In the genomic region with DNA sequence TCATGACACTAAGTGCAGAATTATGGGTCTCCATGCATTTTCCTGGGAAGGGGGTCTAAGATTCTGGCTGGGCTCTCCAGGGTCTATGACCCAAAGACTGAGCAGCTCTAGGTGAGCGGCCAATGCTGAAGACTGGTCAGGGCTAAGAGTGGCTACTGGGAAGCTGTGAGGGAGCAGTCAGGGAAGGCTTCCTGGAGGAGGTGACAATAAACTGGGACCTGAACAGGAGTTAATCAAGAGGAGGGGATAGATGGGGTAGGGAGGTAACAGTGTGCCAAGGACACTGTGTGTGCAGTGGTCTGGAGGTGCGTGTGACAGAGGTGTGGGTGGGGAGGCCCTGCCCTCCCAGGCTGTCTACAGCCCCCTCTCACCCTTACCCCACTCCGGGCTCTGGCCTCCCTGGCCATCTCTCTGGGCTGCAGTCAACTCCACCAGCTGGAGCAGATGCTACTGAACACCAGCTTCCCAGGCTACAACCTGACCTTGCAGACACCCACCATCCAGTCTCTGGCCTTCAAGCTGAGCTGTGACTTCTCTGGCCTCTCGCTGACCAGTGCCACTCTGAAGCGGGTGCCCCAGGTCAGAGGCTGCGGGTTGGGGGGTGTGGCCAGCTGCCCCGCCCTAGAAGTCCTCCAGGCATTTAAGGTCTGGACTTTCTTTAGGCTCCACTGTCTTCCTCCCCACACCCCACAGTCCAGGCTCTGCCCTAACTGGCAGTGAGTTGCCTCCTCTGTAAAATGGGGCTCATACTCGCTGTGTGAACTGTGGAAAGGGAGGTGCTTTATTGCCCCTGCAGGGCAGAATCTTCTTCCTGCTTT, we compare ENCODE assay signal across 21 cellular contexts. TPM values are rescaled to one million over a fixed set of nuclear protein-coding genes. Genes with fewer than 3 reads are reported as not detected.
A peak's percentile ranks its signal among the peaks of the same experiment; 100 is the strongest.
DNase-seq lines count a peak whose midpoint lies in the region; ATAC-seq and TF ChIP-seq lines count a peak whose summit lies in the region.
"Had no signal": no experiment of that assay in that cellular context is flagged by ENCODE, and none has a peak within 500 bp of the region (broad histone marks: within the 10 kb centered on the region; RNA-seq: fewer than 3 reads in every experiment).

No MANE protein-coding gene starts in this region.

- 67 to 79% (median 74%) methylated on average over 8 of the region's 8 CpGs for WGBS in heart left ventricle, 4 donors

- peaks cover 15 to 19% of the 10 kb centered on the region in 2 donors for H3K9me3 Mint-ChIP-seq in stimulated activated naive CD8-positive, alpha-beta T cell treated with anti-CD3 and anti-CD28 coated beads, Interleukin-15, amount 100 ng/mL, for 72 hours
- peaks cover 7% of the 10 kb centered on the region for H3K9me3 Mint-ChIP-seq in central memory CD8-positive, alpha-beta T cell
- H3K9me3 Mint-ChIP-seq in type B pancreatic cell, result peaks cover 14% of the 10 kb centered on the region

- DNase-seq in stimulated activated naive CD8-positive, alpha-beta T cell treated with anti-CD3 and anti-CD28 coated beads, Interleukin-15, amount 100 ng/mL, for 72 hours, result no peak
- no peak for DNase-seq in stimulated activated naive CD8-positive, alpha-beta T cell treated with anti-CD3 and anti-CD28 coated beads, Interleukin-15, Interleukin-2, amounts not matched to agents 100 U/mL and 50 U/mL, for 24 hours
- no peak for DNase-seq in central memory CD8-positive, alpha-beta T cell (ENCODE audit: low spot score in 2 of 2)
- DNase-seq in mesenteric fat pad (ENCODE audit: low spot score) (peak; percentile 47), type B pancreatic cell (ENCODE audit: extremely low spot score, unreplicated experiment) (peak; percentile 54), heart left ventricle (no peak), ascending aorta (ENCODE audit: low spot score in 2 of 2) (no peak), NCI-H510A treated with DMSO at 0.1 percent for 48 hours (lab: John Stamatoyannopoulos, UW) (no peak)
- DNase-seq: COR-L47, DMS153, EL, MV-4-11, NCI-H1417, NCI-H1930, NCI-H2171, NCI-H446, OCI-M1, SJCRH30 had no signal

- H3K27me3 ChIP-seq in heart left ventricle, result peaks cover 0 to 4% (median 0%) of the 10 kb centered on the region in 9 donors
- H3K27me3 ChIP-seq in ascending aorta, result no peaks in the 10 kb centered on the region

- TF ChIP-seq CTCF in type B pancreatic cell (conservative IDR thresholded peaks at IDR 0.05), result no peak
- TF ChIP-seq CTCF in heart left ventricle (IDR thresholded peaks at IDR 0.05), result no peak
- TF ChIP-seq CTCF in ascending aorta (IDR thresholded peaks at IDR 0.05), result no peak

- no peak for ATAC-seq in stimulated activated naive CD8-positive, alpha-beta T cell treated with anti-CD3 and anti-CD28 coated beads, Interleukin-15, amount 100 ng/mL, for 72 hours
- ATAC-seq in stimulated activated naive CD8-positive, alpha-beta T cell treated with anti-CD3 and anti-CD28 coated beads, Interleukin-15, Interleukin-2, amounts not matched to agents 100 U/mL and 50 U/mL, for 24 hours, result no peak
- ATAC-seq in central memory CD8-positive, alpha-beta T cell (replicated peaks; ENCODE audit: extremely low read depth, poor library complexity, severe bottlenecking), result no peak
- ATAC-seq in heart left ventricle, result no peak

- peaks cover 29% of the 10 kb centered on the region for H3K36me3 Mint-ChIP-seq in central memory CD8-positive, alpha-beta T cell (ENCODE audit: insufficient read depth)
- no peaks in the 10 kb centered on the region for H3K36me3 Mint-ChIP-seq in type B pancreatic cell

- no peaks in the 10 kb centered on the region for H3K4me1 ChIP-seq in heart left ventricle
- no peaks in the 10 kb centered on the region for H3K4me1 ChIP-seq in ascending aorta
- H3K4me1 ChIP-seq: SJCRH30 had no signal

- peaks cover 15% of the 10 kb centered on the region for H3K4me1 Mint-ChIP-seq in stimulated activated naive CD8-positive, alpha-beta T cell treated with anti-CD3 and anti-CD28 coated beads, Interleukin-15, amount 100 ng/mL, for 72 hours
- peaks cover 25% of the 10 kb centered on the region for H3K4me1 Mint-ChIP-seq in central memory CD8-positive, alpha-beta T cell
- H3K4me1 Mint-ChIP-seq in type B pancreatic cell (ENCODE audit: unreplicated experiment), result peaks cover 4% of the 10 kb centered on the region

- no peaks in the 10 kb centered on the region for H3K27me3 Mint-ChIP-seq in stimulated activated naive CD8-positive, alpha-beta T cell treated with anti-CD3 and anti-CD28 coated beads, Interleukin-15, amount 100 ng/mL, for 72 hours
- no peaks in the 10 kb centered on the region for H3K27me3 Mint-ChIP-seq in central memory CD8-positive, alpha-beta T cell
- peaks cover 9% of the 10 kb centered on the region for H3K27me3 Mint-ChIP-seq in type B pancreatic cell

- peak overlapping the region; percentile 31 to 77 for H3K27ac Mint-ChIP-seq in stimulated activated naive CD8-positive, alpha-beta T cell treated with anti-CD3 and anti-CD28 coated beads, Interleukin-15, amount 100 ng/mL, for 72 hours
- peak overlapping the region; percentile 10 for H3K27ac Mint-ChIP-seq in central memory CD8-positive, alpha-beta T cell (ENCODE audit: low read depth)
- no peak overlapping the region for H3K27ac Mint-ChIP-seq in type B pancreatic cell

- H3K36me3 ChIP-seq in heart left ventricle (no peaks in the 10 kb centered on the region), ascending aorta (no peaks in the 10 kb centered on the region)
- H3K36me3 ChIP-seq: SJCRH30 had no signal

- TF ChIP-seq POLR2A in heart left ventricle (IDR thresholded peaks at IDR 0.05), result no peak

- intact Hi-C loops in heart left ventricle (cut with DNase I), result no loop called here
- intact Hi-C loops in ascending aorta (cut with DNase I), result no loop called here

- peaks cover 0 to 20% (median 4%) of the 10 kb centered on the region in 12 donors for H3K9me3 ChIP-seq in heart left ventricle
- H3K9me3 ChIP-seq in ascending aorta, result peaks cover 0 to 3% of the 10 kb centered on the region in 2 donors

- H3K27ac ChIP-seq in heart left ventricle (no peak overlapping the region), ascending aorta (no peak overlapping the region)
- H3K27ac ChIP-seq: RWPE1, SJCRH30 had no signal

- H3K4me3 Mint-ChIP-seq in stimulated activated naive CD8-positive, alpha-beta T cell treated with anti-CD3 and anti-CD28 coated beads, Interleukin-15, amount 100 ng/mL, for 72 hours, result no peak overlapping the region
- no peak overlapping the region for H3K4me3 Mint-ChIP-seq in central memory CD8-positive, alpha-beta T cell
- no peak overlapping the region for H3K4me3 Mint-ChIP-seq in type B pancreatic cell

- no peak overlapping the region for H3K4me3 ChIP-seq in heart left ventricle
- H3K4me3 ChIP-seq in ascending aorta, result no peak overlapping the region
- H3K4me3 ChIP-seq: SJCRH30 had no signal

RNA-seq across cellular contexts. Expression of gene ADGRG5, which starts 20.4 kb away (rescaled TPM):
- total RNA-seq in mesenteric fat pad (0.10 TPM), type B pancreatic cell (ENCODE audit: low replicate concordance) (0.82 and 1.7 TPM in 2 replicates), heart left ventricle (1 to 10 TPM in 1 of 9 donors, under 1 TPM in 3, not detected in 5; 0.07 to 1.4 (median 0.11) TPM), ascending aorta (not detected)
- polyA plus RNA-seq in heart left ventricle, result under 1 TPM in 1 of 2 donors, not detected in 1; 0.04 TPM
- total RNA-seq: A673, HT1080, SJCRH30 had no signal

RNA-seq across cellular contexts. Expression of gene CCDC102A, which starts 26.5 kb away (rescaled TPM):
- 5.0 TPM for total RNA-seq in mesenteric fat pad
- total RNA-seq in type B pancreatic cell (ENCODE audit: low replicate concordance), result 6.9 and 14.4 TPM in 2 replicates
- 10 to 100 TPM in 2 of 9 donors, 1 to 10 TPM in 7; 3.3 to 17.0 (median 6.8) TPM for total RNA-seq in heart left ventricle
- polyA plus RNA-seq in heart left ventricle, result 1 to 10 TPM; 4.4 to 8.1 TPM
- 13.7 TPM for total RNA-seq in ascending aorta

Comparison
In these comparisons a context has a peak if more than half of its experiments do, and no peak if none do; other contexts are left out.
1. DNase-seq: peak in mesenteric fat pad (single experiment) and type B pancreatic cell (single experiment); none in stimulated activated naive CD8-positive, alpha-beta T cell treated with anti-CD3 and anti-CD28 coated beads, Interleukin-15, amount 100 ng/mL, for 72 hours (0 of 2), stimulated activated naive CD8-positive, alpha-beta T cell treated with anti-CD3 and anti-CD28 coated beads, Interleukin-15, Interleukin-2, amounts not matched to agents 100 U/mL and 50 U/mL, for 24 hours (single experiment), central memory CD8-positive, alpha-beta T cell (0 of 2), heart left ventricle (0 of 5), ascending aorta (0 of 2) and NCI-H510A treated with DMSO at 0.1 percent for 48 hours (single experiment).